In the genomic region with DNA sequence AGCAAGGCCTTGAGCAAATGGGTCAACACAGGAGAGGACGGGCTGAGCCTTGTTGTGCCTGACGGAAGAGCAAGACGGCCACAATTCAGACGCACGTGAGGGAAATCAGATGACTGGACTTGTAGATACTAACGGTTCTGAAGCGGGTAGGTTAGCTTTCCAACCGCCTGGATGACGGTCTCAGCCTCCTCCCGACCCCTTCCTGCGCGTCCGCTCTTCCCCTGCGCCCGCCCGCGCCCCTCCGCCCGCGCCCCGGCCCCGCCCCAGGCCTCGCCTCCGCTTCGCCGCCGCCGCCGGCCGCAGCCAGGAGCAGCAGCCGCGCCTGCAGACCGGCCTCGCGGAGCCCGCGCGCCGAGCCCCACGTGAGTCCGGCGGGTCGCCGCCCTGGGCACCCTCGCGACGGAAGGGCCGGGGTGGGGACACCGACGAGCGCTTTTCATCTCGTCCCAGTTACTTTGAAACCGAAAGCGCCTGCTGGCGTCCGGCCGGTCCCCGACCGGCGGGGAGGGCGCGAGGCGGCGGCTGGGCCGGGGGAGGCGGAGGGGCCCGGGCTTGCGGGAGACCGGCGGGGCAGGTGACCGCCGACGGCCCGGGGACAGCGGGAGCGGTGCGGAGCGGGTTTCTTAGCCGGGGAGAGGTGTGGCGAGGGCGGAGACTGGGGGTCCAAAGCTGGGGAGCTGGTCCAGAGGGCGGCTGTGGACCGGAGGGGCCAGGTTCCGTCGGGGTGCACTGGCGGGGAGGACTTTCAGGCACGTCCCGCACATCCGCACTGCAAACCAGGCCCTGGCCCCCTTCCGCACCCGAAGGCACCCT, we compare ENCODE assay signal across 8 cellular contexts. TPM values are rescaled to one million over a fixed set of nuclear protein-coding genes. Genes with fewer than 3 reads are reported as not detected.
DNase-seq lines count a peak whose midpoint lies in the region; ATAC-seq, FAIRE-seq and TF ChIP-seq lines count a peak whose summit lies in the region.

A gene with protein sequence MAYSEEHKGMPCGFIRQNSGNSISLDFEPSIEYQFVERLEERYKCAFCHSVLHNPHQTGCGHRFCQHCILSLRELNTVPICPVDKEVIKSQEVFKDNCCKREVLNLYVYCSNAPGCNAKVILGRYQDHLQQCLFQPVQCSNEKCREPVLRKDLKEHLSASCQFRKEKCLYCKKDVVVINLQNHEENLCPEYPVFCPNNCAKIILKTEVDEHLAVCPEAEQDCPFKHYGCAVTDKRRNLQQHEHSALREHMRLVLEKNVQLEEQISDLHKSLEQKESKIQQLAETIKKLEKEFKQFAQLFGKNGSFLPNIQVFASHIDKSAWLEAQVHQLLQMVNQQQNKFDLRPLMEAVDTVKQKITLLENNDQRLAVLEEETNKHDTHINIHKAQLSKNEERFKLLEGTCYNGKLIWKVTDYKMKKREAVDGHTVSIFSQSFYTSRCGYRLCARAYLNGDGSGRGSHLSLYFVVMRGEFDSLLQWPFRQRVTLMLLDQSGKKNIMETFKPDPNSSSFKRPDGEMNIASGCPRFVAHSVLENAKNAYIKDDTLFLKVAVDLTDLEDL (plus strand): TSS at position 306 of the 813 bp plus-strand sequence. CDS start 26,407 bp downstream, outside the sequence.

- CTCF ChIA-PET in CD4-positive, alpha-beta memory T cell (lab: Charles Lee; ENCODE audit: partially characterized antibody): interaction anchor here (0.6 to 13.1 kb wide), 16 partner anchors 15 to 187 kb away, joined by 3 to 250 read pairs (median 4); no protein-coding TSS in a partner anchor

- in situ Hi-C loops in brain microvascular endothelial cell (cut with HindIII; ENCODE audit: low pct_ligation_motif_present, low sequenced_read_pairs): no loop called here

- POLR2A ChIA-PET in CD4-positive, alpha-beta memory T cell (lab: Charles Lee; ENCODE audit: partially characterized antibody): interaction anchor here (0.6 to 5.3 kb wide), 17 partner anchors 12 to 1106 kb away, joined by 3 to 80 read pairs (median 3); partner anchors contain the start of genes NENF and RCOR3

- H3K4me3 Mint-ChIP-seq in CD4-positive, alpha-beta memory T cell: peak within 1 kb of the TSS; percentile 97 to 98 (median 98)

- intact Hi-C loops in CD4-positive, alpha-beta memory T cell (cut with micrococcal nuclease): loop anchor here (1.0 to 10.0 kb wide), 5 partner anchors 9 to 882 kb away; partner anchors contain the start of gene RCOR3

- H3K4me1 Mint-ChIP-seq in CD4-positive, alpha-beta memory T cell: peaks cover 50 to 74% (median 63%) of the 10 kb centered on the region in 4 donors

- no peaks in the 10 kb centered on the region for H3K9me3 Mint-ChIP-seq in CD4-positive, alpha-beta memory T cell

- no peak for TF ChIP-seq CTCF in brain microvascular endothelial cell (IDR thresholded peaks at IDR 0.05; ENCODE audit: low read depth, low read length, missing control alignments)

- peak within 1 kb of the TSS; percentile 73 for H3K27ac ChIP-seq in CD4-positive, alpha-beta memory T cell (ENCODE audit: low read depth, low read length)
- H3K27ac ChIP-seq in brain microvascular endothelial cell: peak within 1 kb of the TSS; percentile 7

- peaks cover 0 to 26% of the 10 kb centered on the region in 2 donors for H3K36me3 Mint-ChIP-seq in CD4-positive, alpha-beta memory T cell

- peaks cover 63% of the 10 kb centered on the region for H3K4me1 ChIP-seq in CD4-positive, alpha-beta memory T cell (ENCODE audit: insufficient read depth, low read length)
- H3K4me1 ChIP-seq in skeletal muscle satellite cell (ENCODE audit: control insufficient read depth, insufficient read depth, low read length): peaks cover 5% of the 10 kb centered on the region

- no peaks in the 10 kb centered on the region for H3K27me3 Mint-ChIP-seq in CD4-positive, alpha-beta memory T cell

- FAIRE-seq in HTR-8/SVneo (lab: Jason Lieb, UNC): no peak

- peak within 1 kb of the TSS; percentile 48 to 83 for H3K4me3 ChIP-seq in CD4-positive, alpha-beta memory T cell (ENCODE audit: low read length in 2 of 2)
- peak within 1 kb of the TSS; percentile 75 for H3K4me3 ChIP-seq in brain microvascular endothelial cell (ENCODE audit: low read depth, low read length)
- peak within 1 kb of the TSS; percentile 70 for H3K4me3 ChIP-seq in skeletal muscle satellite cell (ENCODE audit: low read length)

- H3K9me3 ChIP-seq in CD4-positive, alpha-beta memory T cell (ENCODE audit: control insufficient read depth in 1 of 2, low read length in 2 of 2): no peaks in the 10 kb centered on the region
- H3K9me3 ChIP-seq in skeletal muscle satellite cell (replicated peaks; ENCODE audit: low read length): no peaks in the 10 kb centered on the region

- H3K36me3 ChIP-seq in CD4-positive, alpha-beta memory T cell (ENCODE audit: insufficient read depth, low read length): no peaks in the 10 kb centered on the region
- H3K36me3 ChIP-seq in brain microvascular endothelial cell (replicated peaks) (no peaks in the 10 kb centered on the region), skeletal muscle satellite cell (ENCODE audit: insufficient read depth, low read length) (no peaks in the 10 kb centered on the region)

- peak; percentile 46 to 61 (median 49) for DNase-seq in CD4-positive, alpha-beta memory T cell
- DNase-seq in HTR-8/SVneo (ENCODE audit: insufficient read length, low spot score) (peak; percentile 51), T-helper 1 cell (peak in 4 of 5 donors; percentile 25 to 58 (median 41)), brain microvascular endothelial cell (no peak), iPS-NIHi11 (ENCODE audit: low spot score) (peak; percentile 80)

- H3K27me3 ChIP-seq in CD4-positive, alpha-beta memory T cell (ENCODE audit: insufficient read depth, low read length): no peaks in the 10 kb centered on the region
- H3K27me3 ChIP-seq in brain microvascular endothelial cell (replicated peaks): no peaks in the 10 kb centered on the region
- H3K27me3 ChIP-seq in skeletal muscle satellite cell (ENCODE audit: control insufficient read depth, insufficient read depth, low read length): no peaks in the 10 kb centered on the region

- H3K27ac Mint-ChIP-seq in CD4-positive, alpha-beta memory T cell: peak within 1 kb of the TSS; percentile 90 to 99 (median 98)

- ATAC-seq in GM19372 (IDR thresholded peaks at IDR 0.05; ENCODE audit: low read depth, unreplicated experiment) (peak; percentile 35), GM18519 (IDR thresholded peaks at IDR 0.05; ENCODE audit: low FRiP score, unreplicated experiment) (no peak)

- H3K4me2 ChIP-seq in skeletal muscle satellite cell (ENCODE audit: low read length): peak within 1 kb of the TSS; percentile 84

- peak within 1 kb of the TSS; percentile 74 for H3K9ac ChIP-seq in skeletal muscle satellite cell (ENCODE audit: low read depth, low read length)

RNA-seq across cellular contexts. Expression of the gene that starts here (rescaled TPM):
- total RNA-seq in CD4-positive, alpha-beta memory T cell: 10 to 100 TPM; 80.2 to 95.1 TPM
- polyA plus RNA-seq in CD4-positive, alpha-beta memory T cell: 10 to 100 TPM; 22.5 to 36.9 TPM
- 2.5 and 2.6 TPM in 2 replicates for total RNA-seq in skeletal muscle satellite cell (2012; rRNA removed)
